In the genomic region with DNA sequence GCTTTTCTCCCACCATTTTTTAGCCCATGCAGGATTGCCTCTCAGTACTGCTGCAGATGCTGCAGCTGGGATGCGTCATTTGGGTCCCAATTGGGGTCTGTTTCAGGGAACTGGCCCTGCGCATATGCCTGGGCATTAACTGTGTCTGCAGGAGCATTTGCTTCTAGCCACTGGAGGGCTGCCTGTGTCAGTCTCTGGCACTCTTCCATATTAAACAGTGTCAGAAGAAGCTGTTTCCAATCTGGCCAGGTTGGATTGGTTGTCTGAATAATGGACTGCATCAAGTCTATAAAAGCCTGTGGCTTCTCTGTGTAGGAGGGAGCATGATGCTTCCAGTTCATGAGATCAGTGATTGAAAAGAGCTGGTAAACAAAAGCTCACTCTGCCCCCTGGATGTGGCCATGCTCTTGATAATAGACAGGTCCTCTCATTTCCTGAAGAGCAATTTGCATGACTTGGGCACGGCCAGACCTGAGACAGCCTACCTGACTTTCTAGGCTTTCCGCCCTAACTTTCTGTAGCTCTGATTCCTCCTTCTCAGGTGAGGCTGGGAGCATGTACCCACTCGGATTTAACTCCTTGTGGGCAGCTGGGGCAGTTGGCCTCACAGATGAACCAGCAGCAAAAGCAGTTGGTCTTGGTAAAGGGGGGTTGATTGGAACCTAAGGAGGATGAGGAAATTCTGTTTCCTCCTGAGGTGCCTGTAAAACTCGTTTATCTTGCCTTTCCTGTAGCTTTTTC, we compare ENCODE assay signal across 8 cellular contexts. TPM values are rescaled to one million over a fixed set of nuclear protein-coding genes. Genes with fewer than 3 reads are reported as not detected.
DNase-seq lines count a peak whose midpoint lies in the region; ATAC-seq and TF ChIP-seq lines count a peak whose summit lies in the region.

No MANE protein-coding gene starts in this region.

- peak; percentile 46 for ATAC-seq in GM18498 (IDR thresholded peaks at IDR 0.05; ENCODE audit: unreplicated experiment)
- ATAC-seq in HG03159 (IDR thresholded peaks at IDR 0.05; ENCODE audit: unreplicated experiment): peak; percentile 45
- ATAC-seq in memory B cell (ENCODE audit: low read depth): peak; percentile 31
- ATAC-seq in HG03280 (IDR thresholded peaks at IDR 0.05; ENCODE audit: unreplicated experiment): no peak
- no peak for ATAC-seq in gastroesophageal sphincter
- no peak for ATAC-seq in activated CD4-positive, CD25-positive, alpha-beta regulatory T cell treated with anti-CD3 and anti-CD28 coated beads, Interleukin-2, amount 50 U/mL, for 24 hours
- ATAC-seq in effector memory CD8-positive, alpha-beta T cell (replicated peaks): no peak

- H3K27me3 Mint-ChIP-seq in memory B cell: no peaks in the 10 kb centered on the region
- H3K27me3 Mint-ChIP-seq in effector memory CD8-positive, alpha-beta T cell: no peaks in the 10 kb centered on the region

- no peaks in the 10 kb centered on the region for H3K36me3 ChIP-seq in gastroesophageal sphincter

- no peak overlapping the region for H3K27ac Mint-ChIP-seq in memory B cell
- no peak overlapping the region for H3K27ac Mint-ChIP-seq in effector memory CD8-positive, alpha-beta T cell

- H3K4me3 Mint-ChIP-seq in memory B cell: no peak overlapping the region
- H3K4me3 Mint-ChIP-seq in effector memory CD8-positive, alpha-beta T cell: no peak overlapping the region

- TF ChIP-seq EP300 in gastroesophageal sphincter (IDR thresholded peaks at IDR 0.05): no peak

- H3K9me3 ChIP-seq in gastroesophageal sphincter: no peaks in the 10 kb centered on the region

- WGBS in gastroesophageal sphincter (ENCODE audit: low coverage in 1 of 2), 2 donors: 38 to 61% methylated on average over 3 to 5 of the region's 6 CpGs

- DNase-seq in UCSD-AML1 (lab: John Stamatoyannopoulos, UW; ENCODE audit: unreplicated experiment): peak; percentile 12
- no peak for DNase-seq in memory B cell (ENCODE audit: low spot score in 2 of 2)
- no peak for DNase-seq in effector memory CD8-positive, alpha-beta T cell

- H3K4me3 ChIP-seq in gastroesophageal sphincter: no peak overlapping the region

- no peaks in the 10 kb centered on the region for H3K36me3 Mint-ChIP-seq in memory B cell
- no peaks in the 10 kb centered on the region for H3K36me3 Mint-ChIP-seq in effector memory CD8-positive, alpha-beta T cell (ENCODE audit: insufficient read depth)

- TF ChIP-seq POLR2A in gastroesophageal sphincter (IDR thresholded peaks at IDR 0.05): no peak

- H3K4me1 Mint-ChIP-seq in memory B cell: peaks cover 5% of the 10 kb centered on the region
- no peaks in the 10 kb centered on the region for H3K4me1 Mint-ChIP-seq in effector memory CD8-positive, alpha-beta T cell (ENCODE audit: low read depth in 2 of 2)

- no peaks in the 10 kb centered on the region for H3K9me3 Mint-ChIP-seq in memory B cell
- H3K9me3 Mint-ChIP-seq in effector memory CD8-positive, alpha-beta T cell: peaks cover 4 to 18% of the 10 kb centered on the region in 2 donors

- no peaks in the 10 kb centered on the region for H3K4me1 ChIP-seq in gastroesophageal sphincter

- no peak for TF ChIP-seq CTCF in gastroesophageal sphincter (IDR thresholded peaks at IDR 0.05)

- no peaks in the 10 kb centered on the region for H3K27me3 ChIP-seq in gastroesophageal sphincter

- no peak overlapping the region for H3K27ac ChIP-seq in gastroesophageal sphincter

RNA-seq across cellular contexts. Expression of gene SULT1E1, which starts 29.2 kb away (rescaled TPM):
- not detected for total RNA-seq in gastroesophageal sphincter

Comparison
In these comparisons a context has a peak if more than half of its experiments do, and no peak if none do; other contexts are left out.
1. ATAC-seq: peak in GM18498 (single experiment), HG03159 (single experiment) and memory B cell (single experiment); none in HG03280 (single experiment), gastroesophageal sphincter (single experiment), activated CD4-positive, CD25-positive, alpha-beta regulatory T cell treated with anti-CD3 and anti-CD28 coated beads, Interleukin-2, amount 50 U/mL, for 24 hours (0 of 2) and effector memory CD8-positive, alpha-beta T cell (single experiment).